Comparison of ENCODE assay signal across 8 cellular contexts in the genomic region with DNA sequence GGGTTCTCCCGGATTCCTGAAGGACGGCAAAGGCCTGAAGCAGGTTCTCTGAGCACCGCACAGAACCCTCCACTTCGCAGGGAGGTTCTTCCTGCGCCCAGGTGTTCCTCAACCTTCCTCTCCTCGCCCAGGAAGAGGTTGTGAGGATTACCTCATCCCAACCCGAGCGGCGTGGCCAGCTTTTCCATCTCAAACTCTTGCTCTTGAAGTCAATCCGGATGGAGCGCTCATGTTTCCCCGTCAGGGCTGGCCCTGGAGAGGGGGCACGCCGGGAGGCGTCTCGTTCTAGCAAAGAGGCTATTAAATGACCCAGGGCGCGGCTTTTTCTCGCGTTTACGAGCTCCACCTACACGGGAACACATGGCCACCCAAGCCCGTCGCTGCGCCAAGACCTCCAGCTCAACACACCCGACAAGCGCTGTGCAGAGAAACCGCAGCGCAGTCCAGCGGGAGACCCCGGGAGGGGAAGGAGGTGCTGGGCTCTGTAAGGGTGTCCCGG. TPM values are rescaled to one million over a fixed set of nuclear protein-coding genes. Genes with fewer than 3 reads are reported as not detected.
DNase-seq lines count a peak whose midpoint lies in the region; ATAC-seq and TF ChIP-seq lines count a peak whose summit lies in the region.

No MANE protein-coding gene starts in this region.

- peak overlapping the region; percentile 91 for H3K27ac ChIP-seq in CD4-positive, alpha-beta T cell (ENCODE audit: low read depth, low read length)

- H3K4me1 Mint-ChIP-seq in CD4-positive, alpha-beta T cell (ENCODE audit: low read depth) = peaks cover 42% of the 10 kb centered on the region
- peaks cover 19% of the 10 kb centered on the region for H3K4me1 Mint-ChIP-seq in activated T-helper 2 cell treated with anti-CD3 and anti-CD28 coated beads, Interferon-gamma antibody, Interleukin-2, Interleukin-4, amounts not matched to agents 10 μg/mL and 5 μg/mL and 100 μg/mL, durations not matched to agents 14 hours and 24 hours and 36 hours (ENCODE audit: low read depth)

- no peak for TF ChIP-seq CTCF in CD4-positive, alpha-beta T cell (IDR thresholded peaks at IDR 0.05)
- TF ChIP-seq CTCF in omental fat pad (IDR thresholded peaks at IDR 0.05) = no peak

- ATAC-seq in CD4-positive, alpha-beta T cell (ENCODE audit: poor library complexity) = peak; percentile 2
- ATAC-seq in HG03442 (IDR thresholded peaks at IDR 0.05; ENCODE audit: unreplicated experiment) = peak; percentile 20
- peak; percentile 34 for ATAC-seq in omental fat pad (ENCODE audit: low FRiP score)

- intact Hi-C loops in CD4-positive, alpha-beta T cell (cut with DNase I, micrococcal nuclease) = loop anchor here (2.0 to 10.0 kb wide), 9 partner anchors 41 to 1959 kb away; partner anchors contain the start of genes HADHA (in 2 of the 2), HADHB (in 2 of the 2), ADGRF3 (in 1 of the 2) and ASXL2 (in 1 of the 2)
- intact Hi-C loops in activated T-helper 2 cell treated with anti-CD3 and anti-CD28 coated beads, Interferon-gamma antibody, Interleukin-2, Interleukin-4, amounts not matched to agents 10 μg/mL and 5 μg/mL and 100 μg/mL, durations not matched to agents 14 hours and 24 hours and 36 hours (cut with micrococcal nuclease) = loop anchor here (1.0 to 5.0 kb wide), 3 partner anchors 35 to 54 kb away; partner anchors contain the start of gene KIF3C
- intact Hi-C loops in head of caudate nucleus (cut with DNase I) = loop anchor here (5.0 kb wide), 2 partner anchors 51 to 156 kb away; partner anchors contain the start of genes ASXL2 and KIF3C

- POLR2A ChIA-PET in CD4-positive, alpha-beta T cell (lab: Charles Lee) = interaction anchor here (0.6 to 2.9 kb wide), 17 partner anchors 9 to 359 kb away, joined by 3 to 23 read pairs (median 7); partner anchors contain the start of genes ADGRF3, ASXL2, DTNB and KIF3C

- no peaks in the 10 kb centered on the region for H3K27me3 ChIP-seq in CD4-positive, alpha-beta T cell (ENCODE audit: control insufficient read depth, insufficient read depth, low read length)

- DNase-seq in CD4-positive, alpha-beta T cell = peak in 1 of 10 experiments; percentile 5
- DNase-seq in GM19238 (ENCODE audit: insufficient read length, low spot score) = peak; percentile 16
- DNase-seq in NCI-H345 treated with DMSO at 0.1 percent for 48 hours (lab: John Stamatoyannopoulos, UW; ENCODE audit: unreplicated experiment) = peak; percentile 94
- no peak for DNase-seq in activated T-helper 2 cell treated with anti-CD3 and anti-CD28 coated beads, Interferon-gamma antibody, Interleukin-2, Interleukin-4, amounts not matched to agents 10 μg/mL and 5 μg/mL and 100 μg/mL, durations not matched to agents 14 hours and 24 hours and 36 hours (ENCODE audit: low spot score)
- peak in 30 of 42 donors; percentile 40 to 82 (median 65) for DNase-seq in head of caudate nucleus
- DNase-seq in omental fat pad (ENCODE audit: low spot score) = peak; percentile 31
- DNase-seq in D341Med (ENCODE audit: low spot score) = no peak

- no peaks in the 10 kb centered on the region for H3K9me3 Mint-ChIP-seq in CD4-positive, alpha-beta T cell
- no peaks in the 10 kb centered on the region for H3K9me3 Mint-ChIP-seq in activated T-helper 2 cell treated with anti-CD3 and anti-CD28 coated beads, Interferon-gamma antibody, Interleukin-2, Interleukin-4, amounts not matched to agents 10 μg/mL and 5 μg/mL and 100 μg/mL, durations not matched to agents 14 hours and 24 hours and 36 hours

- peaks cover 40% of the 10 kb centered on the region for H3K36me3 Mint-ChIP-seq in CD4-positive, alpha-beta T cell (ENCODE audit: low read depth)
- H3K36me3 Mint-ChIP-seq in activated T-helper 2 cell treated with anti-CD3 and anti-CD28 coated beads, Interferon-gamma antibody, Interleukin-2, Interleukin-4, amounts not matched to agents 10 μg/mL and 5 μg/mL and 100 μg/mL, durations not matched to agents 14 hours and 24 hours and 36 hours (ENCODE audit: low read depth) = peaks cover 31% of the 10 kb centered on the region

- no peaks in the 10 kb centered on the region for H3K27me3 Mint-ChIP-seq in CD4-positive, alpha-beta T cell
- peaks cover 2% of the 10 kb centered on the region for H3K27me3 Mint-ChIP-seq in activated T-helper 2 cell treated with anti-CD3 and anti-CD28 coated beads, Interferon-gamma antibody, Interleukin-2, Interleukin-4, amounts not matched to agents 10 μg/mL and 5 μg/mL and 100 μg/mL, durations not matched to agents 14 hours and 24 hours and 36 hours (ENCODE audit: low read depth)

- CTCF ChIA-PET in CD4-positive, alpha-beta T cell (lab: Charles Lee) = interaction anchor here (0.6 to 4.4 kb wide), 5 partner anchors 19 to 1005 kb away, joined by 3 to 16 read pairs (median 3); no protein-coding TSS in a partner anchor

- H3K4me3 Mint-ChIP-seq in CD4-positive, alpha-beta T cell = peak overlapping the region; percentile 98
- H3K4me3 Mint-ChIP-seq in activated T-helper 2 cell treated with anti-CD3 and anti-CD28 coated beads, Interferon-gamma antibody, Interleukin-2, Interleukin-4, amounts not matched to agents 10 μg/mL and 5 μg/mL and 100 μg/mL, durations not matched to agents 14 hours and 24 hours and 36 hours (ENCODE audit: low read depth) = peak overlapping the region; percentile 93

- peak overlapping the region; percentile 97 for H3K27ac Mint-ChIP-seq in CD4-positive, alpha-beta T cell
- peak overlapping the region; percentile 88 for H3K27ac Mint-ChIP-seq in activated T-helper 2 cell treated with anti-CD3 and anti-CD28 coated beads, Interferon-gamma antibody, Interleukin-2, Interleukin-4, amounts not matched to agents 10 μg/mL and 5 μg/mL and 100 μg/mL, durations not matched to agents 14 hours and 24 hours and 36 hours

- no peaks in the 10 kb centered on the region for H3K9me3 ChIP-seq in CD4-positive, alpha-beta T cell (ENCODE audit: control insufficient read depth, low read length)

RNA-seq across cellular contexts. Expression of gene RAB10, which starts 0.6 kb away (rescaled TPM):
- total RNA-seq in CD4-positive, alpha-beta T cell = 10 to 100 TPM; 13.5 to 13.8 TPM
- total RNA-seq in activated T-helper 2 cell treated with anti-CD3 and anti-CD28 coated beads, Interferon-gamma antibody, Interleukin-2, Interleukin-4, amounts not matched to agents 10 μg/mL and 5 μg/mL and 100 μg/mL, durations not matched to agents 14 hours and 24 hours and 36 hours = 134 and 140 TPM in 2 replicates
- 100 to 1,000 TPM in 1 of 4 donors, 10 to 100 TPM in 3; 78.3 to 115 (median 86.1) TPM for total RNA-seq in omental fat pad

RNA-seq across cellular contexts. Expression of gene KIF3C, which starts 51.0 kb away (rescaled TPM):
- 1 to 10 TPM; 1.8 to 3.4 TPM for total RNA-seq in CD4-positive, alpha-beta T cell
- total RNA-seq in activated T-helper 2 cell treated with anti-CD3 and anti-CD28 coated beads, Interferon-gamma antibody, Interleukin-2, Interleukin-4, amounts not matched to agents 10 μg/mL and 5 μg/mL and 100 μg/mL, durations not matched to agents 14 hours and 24 hours and 36 hours = 13.4 and 15.2 TPM in 2 replicates
- 1 to 10 TPM; 1.2 to 6.2 (median 2.7) TPM for total RNA-seq in omental fat pad

Comparison
In these comparisons a context has a peak if more than half of its experiments do, and no peak if none do; other contexts are left out.
1. DNase-seq: peak in GM19238 (single experiment), NCI-H345 treated with DMSO at 0.1 percent for 48 hours (single experiment), head of caudate nucleus (30 of 42) and omental fat pad (single experiment); none in activated T-helper 2 cell treated with anti-CD3 and anti-CD28 coated beads, Interferon-gamma antibody, Interleukin-2, Interleukin-4, amounts not matched to agents 10 μg/mL and 5 μg/mL and 100 μg/mL, durations not matched to agents 14 hours and 24 hours and 36 hours (single experiment) and D341Med (single experiment).
2. Peak in every context shown above with its lines, with median percentiles within 50 percentile points of each other: ATAC-seq.